17 cellular contexts compared by ENCODE assay signal in genomic region chr20:35253010-35253409, GRCh38. TPM values are rescaled to one million over a fixed set of nuclear protein-coding genes. Genes with fewer than 3 reads are reported as not detected.
"Had no signal": no experiment of that assay in that cellular context is flagged by ENCODE, and none has a peak within 500 bp of the region (broad histone marks: within the 10 kb centered on the region; RNA-seq: fewer than 3 reads in every experiment).

No MANE protein-coding gene starts in this region.

- H3K27me3 Mint-ChIP-seq: activated CD4-positive, alpha-beta T cell treated with anti-CD3 and anti-CD28 coated beads for 36 hours had no signal

- H3K4me3 Mint-ChIP-seq: activated CD4-positive, alpha-beta T cell treated with anti-CD3 and anti-CD28 coated beads for 36 hours; activated naive CD4-positive, alpha-beta T cell treated with anti-CD3 and anti-CD28 coated beads for 36 hours had no signal

- H3K27me3 ChIP-seq: brain microvascular endothelial cell, hepatocyte, pancreas, tibial nerve had no signal

- H3K9me3 ChIP-seq: pancreas, tibial nerve had no signal

- DNase-seq: activated CD4-positive, alpha-beta T cell treated with anti-CD3 and anti-CD28 coated beads for 36 hours; activated naive CD4-positive, alpha-beta T cell treated with anti-CD3 and anti-CD28 coated beads for 36 hours; activated T-cell treated with anti-CD3 and anti-CD28 coated beads, Interleukin-2, amount 50 U/mL, for 48 hours; amygdala; brain microvascular endothelial cell; cerebellar nuclear complex; dermis blood vessel endothelial cell; kidney glomerular epithelial cell; pancreas; retina; stimulated activated CD4-positive, alpha-beta T cell treated with anti-CD3 and anti-CD28 coated beads, Interleukin-4, amount 100 ng/mL, for 4 hours; T1000 had no signal

- H3K36me3 ChIP-seq: brain microvascular endothelial cell, pancreas had no signal

- ATAC-seq: pancreas had no signal

- H3K9me3 Mint-ChIP-seq: activated naive CD4-positive, alpha-beta T cell treated with anti-CD3 and anti-CD28 coated beads for 36 hours had no signal

- H3K27ac ChIP-seq: brain microvascular endothelial cell, hepatocyte, pancreas, tibial nerve, VCaP had no signal

- H3K4me3 ChIP-seq: hepatocyte, pancreas, tibial nerve had no signal

RNA-seq across cellular contexts. Expression of gene MMP24, which starts 26.5 kb away (rescaled TPM):
- total RNA-seq: activated CD4-positive, alpha-beta T cell treated with anti-CD3 and anti-CD28 coated beads for 36 hours; activated naive CD4-positive, alpha-beta T cell treated with anti-CD3 and anti-CD28 coated beads for 36 hours had no signal

RNA-seq across cellular contexts. Expression of gene FAM83C, which starts 39.2 kb away (rescaled TPM):
- total RNA-seq: activated CD4-positive, alpha-beta T cell treated with anti-CD3 and anti-CD28 coated beads for 36 hours; activated naive CD4-positive, alpha-beta T cell treated with anti-CD3 and anti-CD28 coated beads for 36 hours; dermis blood vessel endothelial cell; hepatocyte; mesenteric fat pad; pancreas; skeletal muscle tissue; tibial nerve had no signal
- polyA plus RNA-seq: hepatocyte, pancreas had no signal
